15 cellular contexts compared by ENCODE assay signal in the genomic region with DNA sequence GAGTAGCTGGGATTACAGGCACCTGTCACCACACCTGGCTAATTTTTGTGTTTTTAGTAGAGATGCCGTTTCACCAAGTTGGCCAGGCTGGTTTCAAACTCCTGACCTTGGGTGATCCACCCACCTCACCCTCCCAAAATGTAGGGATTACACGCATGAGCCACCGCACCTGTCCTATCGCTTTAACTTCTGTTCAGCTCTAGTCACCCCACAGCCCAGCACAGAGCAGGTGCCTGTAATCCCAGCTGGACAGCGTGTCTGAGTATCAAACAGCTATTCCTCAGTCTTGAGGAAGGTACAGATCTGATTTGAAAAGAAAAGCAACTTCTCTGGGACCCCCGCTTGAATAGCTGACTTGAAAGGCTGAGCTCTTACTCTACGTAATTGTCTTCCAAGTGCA.
"Had no signal": no experiment of that assay in that cellular context is flagged by ENCODE, and none has a peak within 500 bp of the region (broad histone marks: within the 10 kb centered on the region; RNA-seq: fewer than 3 reads in every experiment).

No MANE protein-coding gene starts in this region.

- H3K36me3 Mint-ChIP-seq: activated CD8-positive, alpha-beta memory T cell treated with anti-CD3 and anti-CD28 coated beads, Interleukin-2, amount 10 ng/mL, durations not matched to agents 7 days and 5 days; stimulated activated naive B cell treated with anti-CD40 and anti-IgM and Interleukin-4, amounts not matched to agents 10 μg/mL and 1 μg/mL and 100 μg/mL, for 72 hours had no signal

- H3K36me3 ChIP-seq: gastrocnemius medialis, heart right ventricle, tibial artery had no signal

- H3K4me1 ChIP-seq: gastrocnemius medialis, tibial artery had no signal

- H3K4me1 Mint-ChIP-seq: activated CD8-positive, alpha-beta memory T cell treated with anti-CD3 and anti-CD28 coated beads, Interleukin-2, amount 10 ng/mL, durations not matched to agents 7 days and 5 days; stimulated activated naive B cell treated with anti-CD40 and anti-IgM and Interleukin-4, amounts not matched to agents 10 μg/mL and 1 μg/mL and 100 μg/mL, for 72 hours had no signal

- H3K27ac ChIP-seq: gastrocnemius medialis, heart right ventricle, tibial artery had no signal

- DNase-seq: activated CD4-positive, alpha-beta T cell treated with anti-CD3 and anti-CD28 coated beads, Interleukin-2, amount 50 U/mL, for 48 hours; activated CD8-positive, alpha-beta memory T cell treated with anti-CD3 and anti-CD28 coated beads, Interleukin-2, amount 10 ng/mL, durations not matched to agents 7 days and 5 days; activated naive CD4-positive, alpha-beta T cell treated with anti-CD3 and anti-CD28 coated beads, Interleukin-2, amount 50 U/mL, for 16 hours; activated T-cell treated with anti-CD3 and anti-CD28 coated beads, Interleukin-2, amount 50 U/mL, for 1 hour; dorsolateral prefrontal cortex; erythroblast; gastrocnemius medialis; midbrain; retina; stimulated activated CD4-positive, alpha-beta T cell treated with anti-CD3 and anti-CD28 coated beads, Interleukin-2, amount 100 ng/mL, for 48 hours; stimulated activated naive B cell treated with anti-CD40 and anti-IgM and Interleukin-4, amounts not matched to agents 10 μg/mL and 1 μg/mL and 100 μg/mL, for 72 hours; T1000; tibial artery had no signal

- H3K4me3 Mint-ChIP-seq: activated CD8-positive, alpha-beta memory T cell treated with anti-CD3 and anti-CD28 coated beads, Interleukin-2, amount 10 ng/mL, durations not matched to agents 7 days and 5 days; stimulated activated naive B cell treated with anti-CD40 and anti-IgM and Interleukin-4, amounts not matched to agents 10 μg/mL and 1 μg/mL and 100 μg/mL, for 72 hours had no signal

- H3K27ac Mint-ChIP-seq: activated CD8-positive, alpha-beta memory T cell treated with anti-CD3 and anti-CD28 coated beads, Interleukin-2, amount 10 ng/mL, durations not matched to agents 7 days and 5 days; stimulated activated naive B cell treated with anti-CD40 and anti-IgM and Interleukin-4, amounts not matched to agents 10 μg/mL and 1 μg/mL and 100 μg/mL, for 72 hours had no signal

- H3K4me3 ChIP-seq: dorsolateral prefrontal cortex, gastrocnemius medialis, heart right ventricle, lung, tibial artery had no signal

- ATAC-seq: activated CD8-positive, alpha-beta memory T cell treated with anti-CD3 and anti-CD28 coated beads, Interleukin-2, amount 10 ng/mL, durations not matched to agents 7 days and 5 days; gastrocnemius medialis; stimulated activated naive B cell treated with anti-CD40 and anti-IgM and Interleukin-4, amounts not matched to agents 10 μg/mL and 1 μg/mL and 100 μg/mL, for 72 hours had no signal

- H3K9me3 Mint-ChIP-seq: stimulated activated naive B cell treated with anti-CD40 and anti-IgM and Interleukin-4, amounts not matched to agents 10 μg/mL and 1 μg/mL and 100 μg/mL, for 72 hours had no signal

- H3K27me3 Mint-ChIP-seq: activated CD8-positive, alpha-beta memory T cell treated with anti-CD3 and anti-CD28 coated beads, Interleukin-2, amount 10 ng/mL, durations not matched to agents 7 days and 5 days had no signal

- H3K9me3 ChIP-seq: gastrocnemius medialis, heart right ventricle, tibial artery had no signal
